Comparison of ENCODE assay signal across 14 cellular contexts in the genomic region with DNA sequence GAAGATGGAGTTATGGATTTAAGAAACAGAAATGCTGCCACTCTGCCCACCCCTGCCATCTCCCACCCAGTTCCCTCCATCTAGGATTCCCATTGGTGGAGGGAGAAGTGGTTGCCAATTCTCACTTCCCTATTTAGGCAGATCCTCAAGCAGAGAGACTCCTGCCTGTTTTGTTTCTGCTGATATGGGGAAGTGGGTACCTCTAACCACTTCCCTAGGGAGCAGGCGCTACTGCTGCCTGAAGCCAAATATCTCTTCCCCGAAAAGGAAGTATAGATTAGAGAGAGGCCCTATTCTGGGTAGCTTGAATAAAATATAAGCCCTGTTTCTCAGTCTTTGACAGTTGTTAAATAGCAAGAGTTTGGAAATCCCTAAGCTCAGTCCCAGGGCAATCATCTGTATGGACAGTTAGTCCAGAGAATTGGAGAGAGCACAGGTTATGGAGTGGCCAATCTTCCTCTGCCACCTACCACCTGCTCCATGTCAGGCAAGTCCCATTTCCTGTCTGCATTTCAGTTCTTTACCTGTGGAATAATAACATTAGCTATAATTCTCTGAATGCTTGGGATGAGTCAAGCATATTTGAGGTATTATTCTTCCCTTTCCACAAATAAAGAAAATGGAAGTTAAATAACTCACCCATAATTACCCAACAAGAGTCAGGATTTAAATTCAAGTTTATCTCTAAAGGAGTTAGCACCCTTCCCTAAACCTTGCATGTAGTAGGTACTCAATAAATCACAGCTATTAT. TPM values are rescaled to one million over a fixed set of nuclear protein-coding genes. Genes with fewer than 3 reads are reported as not detected.
DNase-seq lines count a peak whose midpoint lies in the region; ATAC-seq and TF ChIP-seq lines count a peak whose summit lies in the region.
"Had no signal": no experiment of that assay in that cellular context is flagged by ENCODE, and none has a peak within 500 bp of the region (broad histone marks: within the 10 kb centered on the region; RNA-seq: fewer than 3 reads in every experiment).

No MANE protein-coding gene starts in this region.

- H3K36me3 ChIP-seq in mammary epithelial cell (ENCODE audit: insufficient read depth, low read length) (no peaks in the 10 kb centered on the region), breast epithelium (no peaks in the 10 kb centered on the region), upper lobe of left lung (no peaks in the 10 kb centered on the region)

- TF ChIP-seq POLR2A in breast epithelium (IDR thresholded peaks at IDR 0.05), result no peak
- no peak for TF ChIP-seq POLR2A in upper lobe of left lung (IDR thresholded peaks at IDR 0.05)

- no peaks in the 10 kb centered on the region for H3K27me3 ChIP-seq in mammary epithelial cell (ENCODE audit: insufficient read depth, low read length)
- H3K27me3 ChIP-seq in breast epithelium, result no peaks in the 10 kb centered on the region
- H3K27me3 ChIP-seq in upper lobe of left lung, result no peaks in the 10 kb centered on the region
- H3K27me3 ChIP-seq in dorsolateral prefrontal cortex, result no peaks in the 10 kb centered on the region

- no peak for TF ChIP-seq CTCF in mammary epithelial cell (conservative IDR thresholded peaks at IDR 0.05 in 1 of 2, IDR thresholded peaks at IDR 0.05 in 1 of 2; ENCODE audit: extremely low read depth in 1 of 2, insufficient read depth in 1 of 2, low read depth in 1 of 2, low read length in 2 of 2)
- TF ChIP-seq CTCF in breast epithelium (IDR thresholded peaks at IDR 0.05), result no peak
- TF ChIP-seq CTCF in upper lobe of left lung (IDR thresholded peaks at IDR 0.05), result no peak
- TF ChIP-seq CTCF in dorsolateral prefrontal cortex (IDR thresholded peaks at IDR 0.05 in 54 of 56, conservative IDR thresholded peaks at IDR 0.05 in 2 of 56; ENCODE audit: low read depth in 1 of 56, partially characterized antibody in 56 of 56), result no peak

- 44% methylated on average over 2 of the region's 2 CpGs for WGBS in mammary epithelial cell (ENCODE audit: low coverage, missing lambda C conversion rate)
- 46 to 50% methylated on average over 2 of the region's 2 CpGs for WGBS in upper lobe of left lung, 2 donors

- no peak overlapping the region for H3K27ac ChIP-seq in mammary epithelial cell (ENCODE audit: insufficient read depth, low read depth, low read length)
- H3K27ac ChIP-seq in breast epithelium, result no peak overlapping the region
- H3K27ac ChIP-seq in upper lobe of left lung, result no peak overlapping the region
- H3K27ac ChIP-seq in dorsolateral prefrontal cortex, result no peak overlapping the region

- peak overlapping the region; percentile 25 for H3K4me2 ChIP-seq in mammary epithelial cell (ENCODE audit: insufficient read depth, low read depth, low read length)

- no peaks in the 10 kb centered on the region for H3K79me2 ChIP-seq in mammary epithelial cell (ENCODE audit: insufficient read depth, low read length)

- H3K4me3 ChIP-seq in mammary epithelial cell (replicated peaks in 1 of 3; ENCODE audit: insufficient read depth in 1 of 3, low read depth in 2 of 3, low read length in 3 of 3) (no peak overlapping the region), breast epithelium (no peak overlapping the region), upper lobe of left lung (no peak overlapping the region), dorsolateral prefrontal cortex (no peak overlapping the region)

- H3K9ac ChIP-seq in mammary epithelial cell (ENCODE audit: insufficient read depth, low read length), result no peak overlapping the region

- H3K4me1 ChIP-seq in mammary epithelial cell (ENCODE audit: insufficient read depth, low read length) (peaks cover 24% of the 10 kb centered on the region), breast epithelium (no peaks in the 10 kb centered on the region), upper lobe of left lung (peaks cover 2 to 8% (median 5%) of the 10 kb centered on the region in 4 donors)

- dilution Hi-C loops in mammary epithelial cell (cut with HindIII; ENCODE audit: low sequenced_read_pairs), result no loop called here

- no peak for TF ChIP-seq EP300 in upper lobe of left lung (IDR thresholded peaks at IDR 0.05)

- BruUV-seq in mammary epithelial cell (replicated peaks; lab: Mats Ljungman, UMichigan), result no TSS peak

- in situ Hi-C loops in mammary epithelial cell (cut with MboI; ENCODE audit: low sequenced_read_pairs in 2 of 2), result no loop called here

- peak; percentile 74 to 81 for ATAC-seq in upper lobe of left lung (ENCODE audit: low FRiP score in 2 of 2)

- peak overlapping the region; percentile 58 for H2AFZ ChIP-seq in mammary epithelial cell (ENCODE audit: low read depth, low read length)

- no peaks in the 10 kb centered on the region for H4K20me1 ChIP-seq in mammary epithelial cell (ENCODE audit: insufficient read depth, low read length)

- intact Hi-C loops in mammary epithelial cell (cut with micrococcal nuclease) (no loop called here), breast epithelium (cut with DNase I; ENCODE audit: low total_unique reads) (no loop called here), dorsolateral prefrontal cortex (cut with DNase I) (no loop called here)

- peak; percentile 54 for DNase-seq in mammary epithelial cell
- DNase-seq in breast epithelium (ENCODE audit: low spot score in 2 of 2), result no peak
- DNase-seq in OCI-M1 (lab: John Stamatoyannopoulos, UW), result peak; percentile 91
- peak; percentile 61 for DNase-seq in globus pallidus (ENCODE audit: low spot score)
- peak in 1 of 2 donors; percentile 50 for DNase-seq in upper lobe of left lung
- DNase-seq in H4 (ENCODE audit: low spot score), result no peak
- DNase-seq in dorsolateral prefrontal cortex, result no peak
- no peak for DNase-seq in activated CD8-positive, alpha-beta memory T cell treated with anti-CD3 and anti-CD28 coated beads for 24 hours
- DNase-seq: 8988T, amniotic stem cell, DMS79, GOT3, NCI-H345 had no signal

- H3K9me3 ChIP-seq in mammary epithelial cell (replicated peaks; ENCODE audit: insufficient read depth, low read length) (no peaks in the 10 kb centered on the region), breast epithelium (no peaks in the 10 kb centered on the region), upper lobe of left lung (no peaks in the 10 kb centered on the region)

- CTCF ChIA-PET in mammary epithelial cell (lab: Charles Lee; ENCODE audit: low non-redundant PET), result no interaction called here

RNA-seq across cellular contexts. Expression of a gene that starts 2.6 kb away (rescaled TPM):
- total RNA-seq in mammary epithelial cell (not detected), breast epithelium (not detected), upper lobe of left lung (10 to 100 TPM in 1 of 6 donors, 1 to 10 TPM in 4, under 1 TPM in 1; 0.31 to 34.6 (median 6.2) TPM), dorsolateral prefrontal cortex (1 to 10 TPM in 4 of 120 experiments, under 1 TPM in 9, not detected in 107; 0.16 to 2.1 (median 0.77) TPM)
- polyA plus RNA-seq in mammary epithelial cell, result not detected
- polyA minus RNA-seq in mammary epithelial cell, result not detected
- not detected in 2 replicates for total RNA-seq in H4 (2014; rRNA removed; shearing (Covaris generic))
- total RNA-seq: skeletal muscle tissue had no signal

RNA-seq across cellular contexts. Expression of a gene that starts 52.5 kb away (rescaled TPM):
- total RNA-seq in mammary epithelial cell (10 to 100 TPM; 56.5 to 79.9 TPM), breast epithelium (10 to 100 TPM; 32.5 to 43.8 (median 36.7) TPM), upper lobe of left lung (10 to 100 TPM; 12.6 to 50.6 (median 30.3) TPM), dorsolateral prefrontal cortex (1 to 10 TPM; 1.3 to 9.0 (median 3.7) TPM)
- 48.6 TPM for polyA plus RNA-seq in mammary epithelial cell
- polyA minus RNA-seq in mammary epithelial cell, result 21.0 TPM
- 88.3 and 93.1 TPM in 2 replicates for total RNA-seq in H4 (2014; rRNA removed; shearing (Covaris generic))

Comparison
In these comparisons a context has a peak if more than half of its experiments do, and no peak if none do; other contexts are left out.
1. DNase-seq: peak in mammary epithelial cell (single experiment), OCI-M1 (single experiment) and globus pallidus (single experiment); none in breast epithelium (0 of 2), H4 (single experiment), dorsolateral prefrontal cortex (0 of 10) and activated CD8-positive, alpha-beta memory T cell treated with anti-CD3 and anti-CD28 coated beads for 24 hours (single experiment).